ENCODE assay signal across 12 cellular contexts in the genomic region with DNA sequence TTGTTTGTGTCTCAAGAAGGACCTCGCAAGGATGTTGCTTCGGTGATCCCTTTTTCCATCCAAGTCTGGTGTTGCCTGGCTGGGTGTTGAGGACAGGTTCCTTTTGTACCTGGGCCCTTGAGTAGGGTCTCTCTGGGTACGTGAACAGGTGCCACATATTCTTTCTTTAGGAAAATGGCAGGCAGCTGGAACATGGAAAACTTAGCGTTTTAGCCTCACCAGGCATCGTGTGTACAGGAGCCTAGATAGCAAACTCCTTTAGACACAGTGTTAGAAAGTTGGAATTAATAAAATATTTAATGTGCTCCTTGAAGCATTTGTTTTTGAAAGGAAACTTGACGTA. TPM values are rescaled to one million over a fixed set of nuclear protein-coding genes. Genes with fewer than 3 reads are reported as not detected.
DNase-seq lines count a peak whose midpoint lies in the region; ATAC-seq and TF ChIP-seq lines count a peak whose summit lies in the region.
"Had no signal": no experiment of that assay in that cellular context is flagged by ENCODE, and none has a peak within 500 bp of the region (broad histone marks: within the 10 kb centered on the region; RNA-seq: fewer than 3 reads in every experiment).

No MANE protein-coding gene starts in this region.

- H3K9me3 Mint-ChIP-seq in activated T-helper 2 cell treated with anti-CD3 and anti-CD28 coated beads, Interferon-gamma antibody, Interleukin-2, Interleukin-4, amounts not matched to agents 10 μg/mL and 5 μg/mL and 100 μg/mL, durations not matched to agents 14 hours and 24 hours and 36 hours: no peaks in the 10 kb centered on the region
- H3K9me3 Mint-ChIP-seq: activated naive CD8-positive, alpha-beta T cell treated with anti-CD3 and anti-CD28 coated beads, Interleukin-2, amount 10 ng/mL, durations not matched to agents 7 days and 5 days had no signal

- H3K27me3 ChIP-seq in left ventricle myocardium inferior (ENCODE audit: low read depth) (no peaks in the 10 kb centered on the region), heart right ventricle (no peaks in the 10 kb centered on the region), muscle layer of duodenum (ENCODE audit: low read depth, low read length) (no peaks in the 10 kb centered on the region), upper lobe of left lung (no peaks in the 10 kb centered on the region)
- H3K27me3 ChIP-seq: testis had no signal

- no peak for TF ChIP-seq CTCF in left ventricle myocardium inferior (IDR thresholded peaks at IDR 0.05; ENCODE audit: borderline replicate concordance)
- TF ChIP-seq CTCF in heart right ventricle (IDR thresholded peaks at IDR 0.05): no peak
- TF ChIP-seq CTCF in upper lobe of left lung (IDR thresholded peaks at IDR 0.05): no peak

- H3K36me3 Mint-ChIP-seq in activated T-helper 2 cell treated with anti-CD3 and anti-CD28 coated beads, Interferon-gamma antibody, Interleukin-2, Interleukin-4, amounts not matched to agents 10 μg/mL and 5 μg/mL and 100 μg/mL, durations not matched to agents 14 hours and 24 hours and 36 hours (ENCODE audit: low read depth): peaks cover 55% of the 10 kb centered on the region

- H3K4me3 ChIP-seq in left ventricle myocardium inferior: no peak overlapping the region
- no peak overlapping the region for H3K4me3 ChIP-seq in heart right ventricle
- no peak overlapping the region for H3K4me3 ChIP-seq in muscle layer of duodenum (ENCODE audit: low read depth in 1 of 2, low read length in 2 of 2)
- H3K4me3 ChIP-seq in upper lobe of left lung: no peak overlapping the region
- H3K4me3 ChIP-seq: lung, testis had no signal

- TF ChIP-seq POLR2A in upper lobe of left lung (IDR thresholded peaks at IDR 0.05): no peak

- ATAC-seq in heart right ventricle: no peak
- ATAC-seq in upper lobe of left lung (ENCODE audit: low FRiP score in 2 of 2): no peak
- no peak for ATAC-seq in HG03159 (IDR thresholded peaks at IDR 0.05; ENCODE audit: unreplicated experiment)

- H3K4me1 ChIP-seq in left ventricle myocardium inferior: peaks cover 63% of the 10 kb centered on the region
- H3K4me1 ChIP-seq in heart right ventricle: peaks cover 15 to 66% (median 59%) of the 10 kb centered on the region in 9 donors
- H3K4me1 ChIP-seq in muscle layer of duodenum (ENCODE audit: control insufficient read depth in 1 of 2, insufficient read depth in 2 of 2, low read length in 2 of 2): peaks cover 16 to 51% of the 10 kb centered on the region in 2 donors
- H3K4me1 ChIP-seq in upper lobe of left lung: peaks cover 30 to 58% (median 45%) of the 10 kb centered on the region in 4 donors

- H3K27ac Mint-ChIP-seq in activated T-helper 2 cell treated with anti-CD3 and anti-CD28 coated beads, Interferon-gamma antibody, Interleukin-2, Interleukin-4, amounts not matched to agents 10 μg/mL and 5 μg/mL and 100 μg/mL, durations not matched to agents 14 hours and 24 hours and 36 hours: peak overlapping the region; percentile 17

- no peak for TF ChIP-seq EP300 in upper lobe of left lung (IDR thresholded peaks at IDR 0.05)

- intact Hi-C loops in left ventricle myocardium inferior (cut with micrococcal nuclease) (loop anchor here (1.0 kb wide), 1 partner anchor 71 kb away; no protein-coding TSS in a partner anchor), heart right ventricle (cut with DNase I) (loop anchor here in 7 of 10 donors (2.0 to 10.0 kb wide), 8 partner anchors 69 to 232 kb away; no protein-coding TSS in a partner anchor)
- intact Hi-C loops in activated T-helper 2 cell treated with anti-CD3 and anti-CD28 coated beads, Interferon-gamma antibody, Interleukin-2, Interleukin-4, amounts not matched to agents 10 μg/mL and 5 μg/mL and 100 μg/mL, durations not matched to agents 14 hours and 24 hours and 36 hours (cut with micrococcal nuclease): loop anchor here (2.0 kb wide), 3 partner anchors 13 to 163 kb away; no protein-coding TSS in a partner anchor

- no peak for DNase-seq in left ventricle myocardium inferior
- DNase-seq in heart right ventricle: no peak
- DNase-seq in activated T-helper 2 cell treated with anti-CD3 and anti-CD28 coated beads, Interferon-gamma antibody, Interleukin-2, Interleukin-4, amounts not matched to agents 10 μg/mL and 5 μg/mL and 100 μg/mL, durations not matched to agents 14 hours and 24 hours and 36 hours (ENCODE audit: low spot score): no peak
- no peak for DNase-seq in upper lobe of left lung
- DNase-seq in KG1 (lab: John Stamatoyannopoulos, UW): no peak
- DNase-seq in inferior parietal cortex (ENCODE audit: extremely low spot score): no peak
- DNase-seq: DMS79 had no signal

- H3K36me3 ChIP-seq in left ventricle myocardium inferior: peaks cover 25% of the 10 kb centered on the region
- H3K36me3 ChIP-seq in heart right ventricle: peaks cover 0 to 50% (median 11%) of the 10 kb centered on the region in 9 donors
- H3K36me3 ChIP-seq in muscle layer of duodenum (ENCODE audit: control insufficient read depth in 1 of 2, insufficient read depth in 2 of 2, low read length in 2 of 2): peaks cover 4 to 14% of the 10 kb centered on the region in 2 donors
- H3K36me3 ChIP-seq in upper lobe of left lung: peaks cover 0 to 24% (median 13%) of the 10 kb centered on the region in 4 donors

- no peaks in the 10 kb centered on the region for H3K27me3 Mint-ChIP-seq in activated T-helper 2 cell treated with anti-CD3 and anti-CD28 coated beads, Interferon-gamma antibody, Interleukin-2, Interleukin-4, amounts not matched to agents 10 μg/mL and 5 μg/mL and 100 μg/mL, durations not matched to agents 14 hours and 24 hours and 36 hours (ENCODE audit: low read depth)
- H3K27me3 Mint-ChIP-seq: activated naive CD8-positive, alpha-beta T cell treated with anti-CD3 and anti-CD28 coated beads, Interleukin-2, amount 10 ng/mL, durations not matched to agents 7 days and 5 days had no signal

- no peak overlapping the region for H3K4me3 Mint-ChIP-seq in activated T-helper 2 cell treated with anti-CD3 and anti-CD28 coated beads, Interferon-gamma antibody, Interleukin-2, Interleukin-4, amounts not matched to agents 10 μg/mL and 5 μg/mL and 100 μg/mL, durations not matched to agents 14 hours and 24 hours and 36 hours (ENCODE audit: low read depth)
- H3K4me3 Mint-ChIP-seq: activated naive CD8-positive, alpha-beta T cell treated with anti-CD3 and anti-CD28 coated beads, Interleukin-2, amount 10 ng/mL, durations not matched to agents 7 days and 5 days had no signal

- H3K4me1 Mint-ChIP-seq in activated T-helper 2 cell treated with anti-CD3 and anti-CD28 coated beads, Interferon-gamma antibody, Interleukin-2, Interleukin-4, amounts not matched to agents 10 μg/mL and 5 μg/mL and 100 μg/mL, durations not matched to agents 14 hours and 24 hours and 36 hours (ENCODE audit: low read depth): peaks cover 13% of the 10 kb centered on the region

- H3K27ac ChIP-seq in left ventricle myocardium inferior (replicated peaks) (peak overlapping the region; percentile 13), heart right ventricle (peak overlapping the region in 4 of 10 donors; percentile 2 to 51 (median 38)), muscle layer of duodenum (ENCODE audit: low read length) (peak overlapping the region; percentile 27), upper lobe of left lung (peak overlapping the region in 3 of 4 donors; percentile 23 to 58 (median 52))
- H3K27ac ChIP-seq: testis had no signal

- no peaks in the 10 kb centered on the region for H3K9me3 ChIP-seq in left ventricle myocardium inferior (replicated peaks)
- no peaks in the 10 kb centered on the region for H3K9me3 ChIP-seq in heart right ventricle
- no peaks in the 10 kb centered on the region for H3K9me3 ChIP-seq in muscle layer of duodenum (ENCODE audit: control insufficient read depth in 1 of 2, low read length in 2 of 2)
- no peaks in the 10 kb centered on the region for H3K9me3 ChIP-seq in upper lobe of left lung
- H3K9me3 ChIP-seq: testis had no signal

- 91% methylated on average over 6 of the region's 6 CpGs for WGBS in heart right ventricle, 2 donors
- 76 to 82% methylated on average over 6 of the region's 6 CpGs for WGBS in upper lobe of left lung, 2 donors

RNA-seq across cellular contexts. Expression of a gene that starts 54.3 kb away (rescaled TPM):
- 0.27 TPM for total RNA-seq in left ventricle myocardium inferior
- total RNA-seq in heart right ventricle: under 1 TPM; 0.19 to 0.83 (median 0.32) TPM
- under 1 TPM; 0.13 to 0.80 TPM for polyA plus RNA-seq in heart right ventricle
- total RNA-seq in activated T-helper 2 cell treated with anti-CD3 and anti-CD28 coated beads, Interferon-gamma antibody, Interleukin-2, Interleukin-4, amounts not matched to agents 10 μg/mL and 5 μg/mL and 100 μg/mL, durations not matched to agents 14 hours and 24 hours and 36 hours: 0.92 and 1.0 TPM in 2 replicates
- 1 to 10 TPM in 5 of 6 donors, under 1 TPM in 1; 0.44 to 2.8 (median 1.5) TPM for total RNA-seq in upper lobe of left lung
